Comparison of ENCODE assay signal across 1 cellular context in genomic region chr19:1467228-1467511, GRCh38.
TF ChIP-seq lines count a peak whose summit lies in the region.

No MANE protein-coding gene starts in this region.

TF ChIP-seq in GM23338, 12 proteins besides CTCF, POLR2A, EP300 and RAD21:
- no peak for TF ChIP-seq STAT1 (IDR thresholded peaks at IDR 0.05; ENCODE audit: unreplicated experiment)
- no peak for TF ChIP-seq EZH2 (IDR thresholded peaks at IDR 0.05; ENCODE audit: low read depth, unreplicated experiment)
- TF ChIP-seq, protein P1, sequence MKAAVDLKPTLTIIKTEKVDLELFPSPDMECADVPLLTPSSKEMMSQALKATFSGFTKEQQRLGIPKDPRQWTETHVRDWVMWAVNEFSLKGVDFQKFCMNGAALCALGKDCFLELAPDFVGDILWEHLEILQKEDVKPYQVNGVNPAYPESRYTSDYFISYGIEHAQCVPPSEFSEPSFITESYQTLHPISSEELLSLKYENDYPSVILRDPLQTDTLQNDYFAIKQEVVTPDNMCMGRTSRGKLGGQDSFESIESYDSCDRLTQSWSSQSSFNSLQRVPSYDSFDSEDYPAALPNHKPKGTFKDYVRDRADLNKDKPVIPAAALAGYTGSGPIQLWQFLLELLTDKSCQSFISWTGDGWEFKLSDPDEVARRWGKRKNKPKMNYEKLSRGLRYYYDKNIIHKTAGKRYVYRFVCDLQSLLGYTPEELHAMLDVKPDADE (IDR thresholded peaks at IDR 0.05) = no peak
- no peak for TF ChIP-seq REST (IDR thresholded peaks at IDR 0.05; ENCODE audit: unreplicated experiment)
- no peak for TF ChIP-seq EZH2phosphoT487 (IDR thresholded peaks at IDR 0.05; ENCODE audit: unreplicated experiment)
